1 cellular context compared by ENCODE assay signal in the genomic region with DNA sequence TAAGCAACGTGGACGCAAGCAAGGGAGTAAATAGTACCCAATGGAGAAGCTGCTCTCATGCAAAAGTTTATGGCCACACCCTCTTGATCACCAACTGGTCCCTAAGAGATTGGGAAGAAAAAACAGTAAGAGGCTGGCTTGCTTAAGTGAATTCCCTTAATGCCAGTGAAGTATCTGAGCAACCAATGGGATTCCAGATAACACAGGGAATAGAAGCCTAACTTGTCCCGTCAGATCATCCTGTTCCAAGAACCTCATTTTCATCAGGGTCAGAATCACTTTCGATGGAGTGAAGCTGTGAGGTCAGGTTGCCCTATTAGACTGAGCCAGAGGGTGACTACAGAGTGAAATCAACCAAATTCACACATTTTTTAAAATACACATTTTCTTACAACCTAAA.
TF ChIP-seq lines count a peak whose summit lies in the region.

No MANE protein-coding gene starts in this region.

TF ChIP-seq in SK-N-SH treated with all-trans-retinoic acid at 6 μM for 48 hours, 23 proteins besides CTCF, POLR2A, EP300 and RAD21 (continued from another document):
- TF ChIP-seq, protein P1, sequence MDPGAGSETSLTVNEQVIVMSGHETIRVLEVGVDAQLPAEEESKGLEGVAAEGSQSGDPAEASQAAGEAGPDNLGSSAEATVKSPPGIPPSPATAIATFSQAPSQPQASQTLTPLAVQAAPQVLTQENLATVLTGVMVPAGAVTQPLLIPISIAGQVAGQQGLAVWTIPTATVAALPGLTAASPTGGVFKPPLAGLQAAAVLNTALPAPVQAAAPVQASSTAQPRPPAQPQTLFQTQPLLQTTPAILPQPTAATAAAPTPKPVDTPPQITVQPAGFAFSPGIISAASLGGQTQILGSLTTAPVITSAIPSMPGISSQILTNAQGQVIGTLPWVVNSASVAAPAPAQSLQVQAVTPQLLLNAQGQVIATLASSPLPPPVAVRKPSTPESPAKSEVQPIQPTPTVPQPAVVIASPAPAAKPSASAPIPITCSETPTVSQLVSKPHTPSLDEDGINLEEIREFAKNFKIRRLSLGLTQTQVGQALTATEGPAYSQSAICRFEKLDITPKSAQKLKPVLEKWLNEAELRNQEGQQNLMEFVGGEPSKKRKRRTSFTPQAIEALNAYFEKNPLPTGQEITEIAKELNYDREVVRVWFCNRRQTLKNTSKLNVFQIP (CRISPR knock-in tag; IDR thresholded peaks at IDR 0.05; ENCODE audit: borderline replicate concordance, low read depth), result no peak
- TF ChIP-seq ZC3H10 (CRISPR knock-in tag; IDR thresholded peaks at IDR 0.05) (no peak), ZNF70 (CRISPR knock-in tag; IDR thresholded peaks at IDR 0.05) (no peak), ZNF8 (CRISPR knock-in tag; IDR thresholded peaks at IDR 0.05) (no peak)
